ENCODE assay signal across 12 cellular contexts in genomic region chr15:65789759-65790158, GRCh38. TPM values are rescaled to one million over a fixed set of nuclear protein-coding genes. Genes with fewer than 3 reads are reported as not detected.
A peak's percentile ranks its signal among the peaks of the same experiment; 100 is the strongest.
DNase-seq lines count a peak whose midpoint lies in the region; ATAC-seq and TF ChIP-seq lines count a peak whose summit lies in the region.
"Had no signal": no experiment of that assay in that cellular context is flagged by ENCODE, and none has a peak within 500 bp of the region (broad histone marks: within the 10 kb centered on the region; RNA-seq: fewer than 3 reads in every experiment).

No MANE protein-coding gene starts in this region.

- peaks cover 68% of the 10 kb centered on the region for H3K79me2 ChIP-seq in OCI-LY1 (ENCODE audit: insufficient read depth, low read length)

- no peaks in the 10 kb centered on the region for H3K9me3 Mint-ChIP-seq in activated T-cell treated with anti-CD3 and anti-CD28 coated beads, Interleukin-2, amount 50 U/mL, for 24 hours
- H3K9me3 Mint-ChIP-seq in osteocyte (ENCODE audit: unreplicated experiment) = no peaks in the 10 kb centered on the region

- H3K4me3 Mint-ChIP-seq in activated T-cell treated with anti-CD3 and anti-CD28 coated beads, Interleukin-2, amount 50 U/mL, for 24 hours = peak overlapping the region; percentile 89
- no peak overlapping the region for H3K4me3 Mint-ChIP-seq in osteocyte (ENCODE audit: unreplicated experiment)

- no peaks in the 10 kb centered on the region for H3F3A ChIP-seq in OCI-LY1 (ENCODE audit: insufficient read depth, low read length)

- H3K27me3 Mint-ChIP-seq in activated T-cell treated with anti-CD3 and anti-CD28 coated beads, Interleukin-2, amount 50 U/mL, for 24 hours = no peaks in the 10 kb centered on the region
- no peaks in the 10 kb centered on the region for H3K27me3 Mint-ChIP-seq in osteocyte (ENCODE audit: unreplicated experiment)

- H3K9me2 ChIP-seq in OCI-LY1 (ENCODE audit: low read depth, low read length) = no peaks in the 10 kb centered on the region

- peak overlapping the region; percentile 75 for H3K27ac ChIP-seq in OCI-LY1 (ENCODE audit: low read depth, low read length, poor library complexity, severe bottlenecking)
- peak overlapping the region in 15 of 59 donors; percentile 0 to 99 (median 94) for H3K27ac ChIP-seq in dorsolateral prefrontal cortex
- peak overlapping the region in 7 of 8 donors; percentile 98 to 100 (median 99) for H3K27ac ChIP-seq in spleen

- TF ChIP-seq CTCF in OCI-LY1 (IDR thresholded peaks at IDR 0.05; ENCODE audit: low read length) = no peak
- TF ChIP-seq CTCF in dorsolateral prefrontal cortex (IDR thresholded peaks at IDR 0.05 in 54 of 56, conservative IDR thresholded peaks at IDR 0.05 in 2 of 56; ENCODE audit: low read depth in 1 of 56, partially characterized antibody in 56 of 56) = no peak
- no peak for TF ChIP-seq CTCF in spleen (IDR thresholded peaks at IDR 0.05 in 8 of 11, conservative IDR thresholded peaks at IDR 0.05 in 3 of 11)
- no peak for TF ChIP-seq CTCF in osteocyte (IDR thresholded peaks at IDR 0.05)

- no peak for ATAC-seq in GM19463 (IDR thresholded peaks at IDR 0.05; ENCODE audit: unreplicated experiment)
- no peak for ATAC-seq in HG03439 (IDR thresholded peaks at IDR 0.05; ENCODE audit: unreplicated experiment)

- WGBS in spleen, 5 donors = 74 to 81% (median 76%) methylated on average over 9 of the region's 9 CpGs

- no peaks in the 10 kb centered on the region for H4K20me1 ChIP-seq in OCI-LY1 (ENCODE audit: insufficient read depth, low read length)

- DNase-seq in activated T-cell treated with anti-CD3 and anti-CD28 coated beads, Interleukin-2, amount 50 U/mL, for 24 hours = no peak
- DNase-seq in activated T-cell treated with anti-CD3 and anti-CD28 coated beads, Interleukin-2, amount 50 U/mL, for 48 hours = no peak
- DNase-seq in dorsolateral prefrontal cortex (no peak), spleen (no peak), osteocyte (ENCODE audit: extremely low spot score, unreplicated experiment) (no peak)
- DNase-seq: NCI-H1092, NCI-H510A treated with DMSO at 0.1 percent for 48 hours, SHP77 treated with DMSO at 0.1 percent for 48 hours, trophoblast cell had no signal

- H3K4me3 ChIP-seq in OCI-LY1 (ENCODE audit: low read depth, low read length, poor library complexity, severe bottlenecking) (peak overlapping the region; percentile 91), dorsolateral prefrontal cortex (peak overlapping the region in 33 of 59 donors; percentile 60 to 95 (median 86)), spleen (peak overlapping the region in 5 of 8 donors; percentile 0 to 78 (median 72))

- peak overlapping the region; percentile 87 for H3K4me2 ChIP-seq in OCI-LY1 (ENCODE audit: low read length)

- H3K9ac ChIP-seq in OCI-LY1 (ENCODE audit: low read length) = peak overlapping the region; percentile 91

- H3K4me1 ChIP-seq in OCI-LY1 (ENCODE audit: insufficient read depth, low read length, severe bottlenecking) (peaks cover 49% of the 10 kb centered on the region), spleen (peaks cover 21 to 82% (median 57%) of the 10 kb centered on the region in 6 donors)

- H3K36me3 Mint-ChIP-seq in activated T-cell treated with anti-CD3 and anti-CD28 coated beads, Interleukin-2, amount 50 U/mL, for 24 hours (ENCODE audit: low read depth) = peaks cover 29% of the 10 kb centered on the region
- no peaks in the 10 kb centered on the region for H3K36me3 Mint-ChIP-seq in osteocyte (ENCODE audit: unreplicated experiment)

- H3K9me3 ChIP-seq in OCI-LY1 (ENCODE audit: low read length) = no peaks in the 10 kb centered on the region
- H3K9me3 ChIP-seq in spleen = no peaks in the 10 kb centered on the region

- peaks cover 61% of the 10 kb centered on the region for H3K4me1 Mint-ChIP-seq in activated T-cell treated with anti-CD3 and anti-CD28 coated beads, Interleukin-2, amount 50 U/mL, for 24 hours (ENCODE audit: low read depth)
- peaks cover 30% of the 10 kb centered on the region for H3K4me1 Mint-ChIP-seq in osteocyte (ENCODE audit: unreplicated experiment)

- H3K36me3 ChIP-seq in OCI-LY1 (ENCODE audit: insufficient read depth, low read length) (peaks cover 5% of the 10 kb centered on the region), spleen (peaks cover 0 to 5% (median 0%) of the 10 kb centered on the region in 6 donors)

- H2AFZ ChIP-seq in OCI-LY1 (ENCODE audit: low read length) = no peak overlapping the region

- intact Hi-C loops in dorsolateral prefrontal cortex (cut with DNase I) = loop anchor here (10.0 kb wide), 2 partner anchors 145 to 175 kb away; partner anchors contain the start of gene INTS14 (in 1 of the 2)
- intact Hi-C loops in spleen (cut with DNase I; ENCODE audit: low total_unique reads) = no loop called here

- no peaks in the 10 kb centered on the region for H3K27me3 ChIP-seq in OCI-LY1 (ENCODE audit: insufficient read depth, low read length)
- no peaks in the 10 kb centered on the region for H3K27me3 ChIP-seq in dorsolateral prefrontal cortex
- H3K27me3 ChIP-seq in spleen (replicated peaks in 1 of 7) = no peaks in the 10 kb centered on the region

- TF ChIP-seq POLR2A in spleen (IDR thresholded peaks at IDR 0.05) = no peak

- H3K27ac Mint-ChIP-seq in activated T-cell treated with anti-CD3 and anti-CD28 coated beads, Interleukin-2, amount 50 U/mL, for 24 hours = peak overlapping the region; percentile 70
- H3K27ac Mint-ChIP-seq in osteocyte (ENCODE audit: unreplicated experiment) = no peak overlapping the region

RNA-seq across cellular contexts. Expression of gene DENND4A, which starts 2.3 kb away (rescaled TPM):
- total RNA-seq in dorsolateral prefrontal cortex (10 to 100 TPM; 52.0 to 89.8 (median 72.2) TPM), spleen (10 to 100 TPM; 53.1 to 88.2 (median 61.5) TPM), osteocyte (22.5 and 24.5 TPM in 2 replicates)
- polyA plus RNA-seq in spleen = 10 to 100 TPM in 1 of 3 donors, 1 to 10 TPM in 2; 9.4 to 11.1 (median 9.9) TPM
